ENCODE assay signal across 10 cellular contexts in genomic region chr20:528923-529594, GRCh38. TPM values are rescaled to one million over a fixed set of nuclear protein-coding genes. Genes with fewer than 3 reads are reported as not detected.
DNase-seq lines count a peak whose midpoint lies in the region; ATAC-seq, FAIRE-seq and TF ChIP-seq lines count a peak whose summit lies in the region.
"Had no signal": no experiment of that assay in that cellular context is flagged by ENCODE, and none has a peak within 500 bp of the region (broad histone marks: within the 10 kb centered on the region; RNA-seq: fewer than 3 reads in every experiment).

No MANE protein-coding gene starts in this region.

- H3K4me3 ChIP-seq in IMR-90 (ENCODE audit: insufficient read depth, low read depth, low read length) (no peak overlapping the region), K562 (no peak overlapping the region)

- peaks cover 82% of the 10 kb centered on the region for H4K20me1 ChIP-seq in IMR-90 (ENCODE audit: insufficient read depth, low read length)
- H4K20me1 ChIP-seq in K562 (replicated peaks; ENCODE audit: control insufficient read depth, insufficient read depth, low read length) = peaks cover 25% of the 10 kb centered on the region; the same call in 1 of the 2 replicates

- dilution Hi-C loops in IMR-90 (cut with HindIII; ENCODE audit: low sequenced_read_pairs, unreplicated experiment) = no loop called here

- H3K9me1 ChIP-seq in IMR-90 (ENCODE audit: insufficient read depth, low read length) = peaks cover 7% of the 10 kb centered on the region
- H3K9me1 ChIP-seq in K562 (ENCODE audit: control insufficient read depth, insufficient read depth, low read length) = no peaks in the 10 kb centered on the region

- H3K9me3 ChIP-seq in IMR-90 (ENCODE audit: control insufficient read depth, insufficient read depth, low read length) = peaks cover 5% of the 10 kb centered on the region; the same call in 1 of the 2 replicates
- H3K9me3 ChIP-seq in K562 (replicated peaks; ENCODE audit: control insufficient read depth, insufficient read depth, low read depth, low read length) = no peaks in the 10 kb centered on the region

- no peaks in the 10 kb centered on the region for H3K27me3 ChIP-seq in IMR-90 (ENCODE audit: control insufficient read depth, insufficient read depth, low read length)
- H3K27me3 ChIP-seq in K562 (ENCODE audit: control insufficient read depth in 2 of 2, insufficient read depth in 2 of 2, low read length in 2 of 2) = no peaks in the 10 kb centered on the region

- TF ChIP-seq RAD21 in IMR-90 (IDR thresholded peaks at IDR 0.05; ENCODE audit: low read length) (no peak), K562 (CRISPR knock-in tag; conservative IDR thresholded peaks at IDR 0.05 in 1 of 2, IDR thresholded peaks at IDR 0.05 in 1 of 2) (no peak)

- no peak overlapping the region for H2BK20ac ChIP-seq in IMR-90 (ENCODE audit: low read depth, low read length)

- no TSS peak for BruUV-seq in IMR-90 (replicated peaks; lab: Mats Ljungman, UMichigan)
- no TSS peak for BruUV-seq in K562 (replicated peaks; lab: Mats Ljungman, UMichigan)

- DNase-seq in COLO829 (ENCODE audit: low spot score) (peak; percentile 57), IMR-90 (peak; percentile 93), K562 (ENCODE audit: extremely low read depth in 1 of 4, low spot score in 3 of 4) (no peak), myocyte (ENCODE audit: low read depth) (peak; percentile 89), GM10266 (ENCODE audit: extremely low spot score) (no peak), caudate nucleus (lab: John Stamatoyannopoulos, UW) (no peak), KBM-7 (no peak)
- DNase-seq: retina; stimulated activated naive CD4-positive, alpha-beta T cell had no signal

- CTCF ChIA-PET in IMR-90 (lab: Yijun Ruan, JAX) (no interaction called here), K562 (lab: Yijun Ruan, JAX; ENCODE audit: low intra/inter-chr PET ratio) (no interaction called here)

- H3K4me1 ChIP-seq in IMR-90 (ENCODE audit: control insufficient read depth, insufficient read depth, low read length) (peaks cover 2% of the 10 kb centered on the region; the same call in 1 of the 2 replicates), K562 (replicated peaks in 1 of 2; ENCODE audit: control insufficient read depth in 2 of 2, insufficient read depth in 2 of 2, low read length in 2 of 2) (peaks cover 5 to 13% of the 10 kb centered on the region in 2 experiments; a peak in 4 of 5 replicates)

- peak overlapping the region; percentile 60 for H2BK5ac ChIP-seq in IMR-90 (ENCODE audit: low read depth, low read length, poor library complexity, severe bottlenecking)

- peak overlapping the region; percentile 14; the same call in 1 of the 2 replicates for H4K91ac ChIP-seq in IMR-90 (ENCODE audit: insufficient read depth, low read depth, low read length)

- intact Hi-C loops in IMR-90 (cut with micrococcal nuclease) = no loop called here
- intact Hi-C loops in K562 (cut with micrococcal nuclease) = no loop called here

- peak overlapping the region; percentile 41; the same call in 1 of the 2 replicates for H3K4ac ChIP-seq in IMR-90 (ENCODE audit: low read depth, low read length)

- H3K4me2 ChIP-seq in IMR-90 (ENCODE audit: low read depth, low read length) = no peak overlapping the region
- H3K4me2 ChIP-seq in K562 (ENCODE audit: insufficient read depth, low read length) = no peak overlapping the region

- POLR2A ChIA-PET in IMR-90 (lab: Charles Lee; ENCODE audit: unreplicated experiment) = no interaction called here
- POLR2A ChIA-PET in K562 (lab: Yijun Ruan, JAX) = interaction anchor here (0.7 kb wide), 1 partner anchor 9 kb away, joined by 4 read pairs; no protein-coding TSS in a partner anchor

- peak overlapping the region; percentile 12; the same call in 1 of the 2 replicates for H2BK120ac ChIP-seq in IMR-90 (ENCODE audit: low read depth, low read length)

- H3K18ac ChIP-seq in IMR-90 (ENCODE audit: low read depth, low read length) = no peak overlapping the region

- no peak for FAIRE-seq in K562 (lab: Jason Lieb, UNC)

- peaks cover 94% of the 10 kb centered on the region for H3K79me2 ChIP-seq in K562 (ENCODE audit: control insufficient read depth, insufficient read depth, low read length)

- no peak overlapping the region for H3K56ac ChIP-seq in IMR-90 (ENCODE audit: extremely low read depth, insufficient read depth, low read length)

- no peak for TF ChIP-seq EP300 in K562 (IDR thresholded peaks at IDR 0.05; ENCODE audit: low read length)

- H3K9ac ChIP-seq in IMR-90 (ENCODE audit: low read depth, low read length) = no peak overlapping the region
- H3K9ac ChIP-seq in K562 (ENCODE audit: insufficient read depth in 1 of 2, low read depth in 2 of 2, low read length in 2 of 2) = no peak overlapping the region

- no peak for TF ChIP-seq POLR2A in IMR-90 (IDR thresholded peaks at IDR 0.05; ENCODE audit: low read depth, low read length)
- TF ChIP-seq POLR2A in K562 (conservative IDR thresholded peaks at IDR 0.05) = no peak

- H3K36me3 ChIP-seq in IMR-90 (ENCODE audit: control insufficient read depth, insufficient read depth, low read length) = peaks cover 20% of the 10 kb centered on the region
- H3K36me3 ChIP-seq in K562 (ENCODE audit: control insufficient read depth, insufficient read depth, low read length) = peaks cover 72% of the 10 kb centered on the region

- no peak overlapping the region for H2BK15ac ChIP-seq in IMR-90 (ENCODE audit: low read depth, low read length)

- no peak overlapping the region for H3K23ac ChIP-seq in IMR-90 (ENCODE audit: low read depth, low read length)

- H2AFZ ChIP-seq in IMR-90 (replicated peaks; ENCODE audit: low read length, poor library complexity) (no peak overlapping the region), K562 (ENCODE audit: low read depth, low read length) (no peak overlapping the region)

- no peak overlapping the region for H4K5ac ChIP-seq in IMR-90 (ENCODE audit: low read depth, low read length)

- H3K14ac ChIP-seq in IMR-90 (replicated peaks; ENCODE audit: low read depth, low read length) = no peak overlapping the region

- 0 out of 4 replicates have a peak overlapping the region, but pooled peaks of 1 of the 2 experiments have one; percentile 22 for H4K8ac ChIP-seq in IMR-90 (ENCODE audit: low read depth in 2 of 2, low read length in 2 of 2)

- no peak overlapping the region for H2AK9ac ChIP-seq in IMR-90 (replicated peaks; ENCODE audit: low read depth, low read length, poor library complexity)

- WGBS in IMR-90 (ENCODE audit: extremely low coverage in 2 of 2, insufficient read length in 1 of 2), 2 experiments = no CpG with 5 or more reads among the region's 7 CpGs
- 97% methylated on average over 5 of the region's 7 CpGs for WGBS in K562 (ENCODE audit: insufficient coverage, low coverage, missing lambda C conversion rate)

- H2AK5ac ChIP-seq in IMR-90 (ENCODE audit: low read depth, low read length) = no peak overlapping the region; the same call in 1 of the 2 replicates

- TF ChIP-seq CTCF in IMR-90 (conservative IDR thresholded peaks at IDR 0.05; ENCODE audit: low read depth, low read length) (no peak), K562 (IDR thresholded peaks at IDR 0.05 in 2 of 3, conservative IDR thresholded peaks at IDR 0.05 in 1 of 3; ENCODE audit: insufficient read depth in 2 of 3, low read depth in 1 of 3, low read length in 3 of 3) (no peak), GM10266 (IDR thresholded peaks at IDR 0.05; ENCODE audit: control insufficient read depth, insufficient read depth, low read depth, missing control alignments) (no peak)

- ATAC-seq in IMR-90 (ENCODE audit: low read depth) (peak; percentile 82), K562 (peak; percentile 31; the same call in 1 of the 3 replicates), HG03460 (IDR thresholded peaks at IDR 0.05; ENCODE audit: unreplicated experiment) (no peak)

- peaks cover 25 to 61% of the 10 kb centered on the region in 2 experiments for H3K79me1 ChIP-seq in IMR-90 (ENCODE audit: low read depth in 1 of 2, low read length in 2 of 2)

- H3K27ac ChIP-seq in IMR-90 (ENCODE audit: insufficient read depth, low read length) = 0 out of 2 replicates have a peak overlapping the region, but pooled peaks have one; percentile 12
- H3K27ac ChIP-seq in K562 (ENCODE audit: extremely low read depth, low read depth, low read length) = no peak overlapping the region; the same call in 2 of the 3 replicates
- no peak overlapping the region for H3K27ac ChIP-seq in caudate nucleus (ENCODE audit: low read depth, low read length)

- in situ Hi-C loops in IMR-90 (cut with MboI; ENCODE audit: low sequenced_read_pairs) (no loop called here), K562 (cut with MboI) (no loop called here), KBM-7 (cut with MboI; ENCODE audit: low pct_unique_long_range_greater_than_20kb, low sequenced_read_pairs) (no loop called here)

TF ChIP-seq in IMR-90, 13 proteins besides CTCF, POLR2A, EP300 and RAD21 (continues in another document):
- TF ChIP-seq CHD1 (IDR thresholded peaks at IDR 0.05; ENCODE audit: low read depth, low read length) = no peak
- no peak for TF ChIP-seq RFX5 (IDR thresholded peaks at IDR 0.05; ENCODE audit: low read depth, low read length)

RNA-seq across cellular contexts. Expression of gene CSNK2A1, which starts 14.5 kb away (rescaled TPM):
- total RNA-seq in IMR-90 (2012; rRNA removed) = 151 and 193 TPM in 2 replicates
- polyA plus RNA-seq in IMR-90 (2012; rRNA removed) = 83.8 and 86.3 TPM in 2 replicates
- polyA plus RNA-seq in IMR-90 (2012; cell fraction: cytosol; rRNA removed) = 27.9 and 35.0 TPM in 2 replicates
- 35.2 and 55.4 TPM in 2 replicates for polyA plus RNA-seq in IMR-90 (2012; cell fraction: nucleus; rRNA removed; ENCODE audit: low replicate concordance)
- 123 and 330 TPM in 2 replicates for total RNA-seq in K562 (2011; cell fraction: chromatin; rRNA removed; ENCODE audit: low replicate concordance)
- 74.4 and 84.6 TPM in 2 replicates for total RNA-seq in K562 (2011; cell fraction: nucleolus; rRNA removed)
- 187 and 322 TPM in 2 replicates for total RNA-seq in K562 (2011; cell fraction: nucleoplasm; rRNA removed)
- 81.4 and 88.5 TPM in 2 replicates for total RNA-seq in K562 (2014; rRNA removed)
- total RNA-seq in K562 (2014; rRNA removed; fragmentation: Illumina TruSeq; extraction: Trizol) = 149 and 152 TPM in 2 replicates
- 141 and 156 TPM in 2 replicates for total RNA-seq in K562 (2015; rRNA removed; fragmentation: Illumina TruSeq; extraction: Trizol)
- total RNA-seq in K562 (2021) = 144 and 150 TPM in 2 replicates
- 103 and 145 TPM in 2 replicates for polyA plus RNA-seq in K562 (2011; rRNA removed)
- 87.8 and 148 TPM in 2 replicates for polyA plus RNA-seq in K562 (2011; cell fraction: cytosol; rRNA removed)
- polyA plus RNA-seq in K562 (2011; cell fraction: nucleus; rRNA removed) = 75.9 and 131 TPM in 2 replicates
- polyA plus RNA-seq in K562 (2012) = 89.9 and 106 TPM in 2 replicates
- polyA plus RNA-seq in K562 (2014; fragmentation: Illumina TruSeq; extraction: Trizol) = 188 and 251 TPM in 2 replicates
- 100 to 1,000 TPM in 1 of 2 experiments, 10 to 100 TPM in 1; 71.0 to 101 TPM for polyA plus RNA-seq in K562 (2014; fragmentation: Nextera tagmentation; extraction: Ambion mirVana)
- 77.0 and 98.4 TPM in 2 replicates for polyA plus RNA-seq in K562 (2014; rRNA removed)
- 231 and 302 TPM in 2 replicates for polyA minus RNA-seq in K562 (2011; rRNA and poly(A)+ RNA removed)
- polyA minus RNA-seq in K562 (2011; cell fraction: cytosol; rRNA and poly(A)+ RNA removed) = 105 and 130 TPM in 2 replicates
- 58.4 and 139 TPM in 2 replicates for polyA minus RNA-seq in K562 (2011; cell fraction: nucleus; rRNA and poly(A)+ RNA removed)
- total RNA-seq in myocyte = 194 and 199 TPM in 2 replicates
- polyA plus RNA-seq in myocyte (2012) = 97.9 TPM

Comparison
In these comparisons a context has a peak if more than half of its experiments do, and no peak if none do; other contexts are left out.
1. DNase-seq: peak in COLO829 (single experiment), IMR-90 (single experiment) and myocyte (single experiment); none in K562 (0 of 4), GM10266 (single experiment), caudate nucleus (0 of 61) and KBM-7 (single experiment).